25 cellular contexts compared by ENCODE assay signal in genomic region chr9:135239100-135239768, GRCh38.
DNase-seq lines count a peak whose midpoint lies in the region; ATAC-seq, FAIRE-seq and TF ChIP-seq lines count a peak whose summit lies in the region.
"Had no signal": no experiment of that assay in that cellular context is flagged by ENCODE, and none has a peak within 500 bp of the region (broad histone marks: within the 10 kb centered on the region; RNA-seq: fewer than 3 reads in every experiment).

No MANE protein-coding gene starts in this region.

- TF ChIP-seq POLR2A in heart left ventricle (IDR thresholded peaks at IDR 0.05): no peak
- TF ChIP-seq POLR2A in lower leg skin (IDR thresholded peaks at IDR 0.05): no peak

- H3K27ac ChIP-seq in heart left ventricle: no peak overlapping the region
- no peak overlapping the region for H3K27ac ChIP-seq in pancreas
- H3K27ac ChIP-seq: Peyer's patch had no signal

- no peak overlapping the region for H3K4me3 ChIP-seq in heart left ventricle
- H3K4me3 ChIP-seq in pancreas: no peak overlapping the region
- no peak overlapping the region for H3K4me3 ChIP-seq in lower leg skin (ENCODE audit: low read depth, poor library complexity, severe bottlenecking)
- H3K4me3 ChIP-seq: GM23338, Peyer's patch had no signal

- DNase-seq in Right ventricle myocardium superior (peak; percentile 18), left cardiac atrium (no peak), heart left ventricle (peak in 3 of 5 donors; percentile 9 to 48 (median 19)), pancreas (peak in 4 of 6 donors; percentile 4 to 38 (median 21)), lower leg skin (ENCODE audit: low spot score in 2 of 2) (no peak), NCI-H2171 treated with DMSO at 0.1 percent for 48 hours (lab: John Stamatoyannopoulos, UW) (no peak)
- DNase-seq: 8988T; Caco-2; CD4-positive, alpha-beta T cell; DMS153; GF-D8; KBM-7; NCI-H1105 treated with DMSO at 0.1 percent for 48 hours; NCI-H1694; NCI-H2081 treated with DMSO at 0.1 percent for 48 hours; NCI-H748 treated with DMSO at 0.1 percent for 48 hours; NK-92 treated with Interleukin-12 subunit alpha and Interleukin-12 subunit beta, amount 100 ng/mL, for 24 hours; Peyer's patch; SHP77 had no signal

- FAIRE-seq in pancreas (lab: Jason Lieb, UNC): no peak
- FAIRE-seq: GM19239, HepG2 had no signal

- 89 to 94% (median 92%) methylated on average over 19 to 20 of the region's 20 CpGs for WGBS in heart left ventricle, 4 donors
- 89 to 94% methylated on average over 20 of the region's 20 CpGs for WGBS in pancreas, 2 donors
- WGBS in lower leg skin, 2 donors: 82 to 83% methylated on average over 17 of the region's 20 CpGs

- H3K9me3 ChIP-seq in heart left ventricle: peaks cover 0 to 7% (median 3%) of the 10 kb centered on the region in 12 donors
- no peaks in the 10 kb centered on the region for H3K9me3 ChIP-seq in pancreas
- H3K9me3 ChIP-seq: Caco-2, Peyer's patch had no signal

- H3K4me1 ChIP-seq in heart left ventricle: peaks cover 0 to 3% (median 0%) of the 10 kb centered on the region in 12 donors
- peaks cover 0 to 5% (median 3%) of the 10 kb centered on the region in 3 donors for H3K4me1 ChIP-seq in pancreas
- H3K4me1 ChIP-seq: Peyer's patch had no signal

- ATAC-seq in Right ventricle myocardium superior (ENCODE audit: poor library complexity): no peak
- ATAC-seq in left cardiac atrium: no peak
- ATAC-seq in heart left ventricle: no peak
- no peak for ATAC-seq in pancreas
- no peak for ATAC-seq in GM18502 (IDR thresholded peaks at IDR 0.05; ENCODE audit: poor library complexity, unreplicated experiment)
- ATAC-seq in HG02981 (IDR thresholded peaks at IDR 0.05; ENCODE audit: unreplicated experiment): no peak
- ATAC-seq: GM23338, HCT116, HepG2 had no signal

- no peak for TF ChIP-seq CTCF in heart left ventricle (IDR thresholded peaks at IDR 0.05)
- no peak for TF ChIP-seq CTCF in pancreas (IDR thresholded peaks at IDR 0.05)
- no peak for TF ChIP-seq CTCF in lower leg skin (IDR thresholded peaks at IDR 0.05)

- intact Hi-C loops in Right ventricle myocardium superior (cut with DNase I): no loop called here
- intact Hi-C loops in left cardiac atrium (cut with DNase I): no loop called here
- intact Hi-C loops in heart left ventricle (cut with DNase I): no loop called here
- intact Hi-C loops in pancreas (cut with DNase I): no loop called here
- intact Hi-C loops in lower leg skin (cut with DNase I; ENCODE audit: low total_unique reads): no loop called here

- H3K27me3 ChIP-seq in heart left ventricle (peaks cover 0 to 35% (median 9%) of the 10 kb centered on the region in 9 donors), pancreas (no peaks in the 10 kb centered on the region)
- H3K27me3 ChIP-seq: Peyer's patch had no signal

- H3K36me3 ChIP-seq in heart left ventricle (no peaks in the 10 kb centered on the region), pancreas (no peaks in the 10 kb centered on the region)
- H3K36me3 ChIP-seq: Peyer's patch had no signal

Comparison
In these comparisons a context has a peak if more than half of its experiments do, and no peak if none do; other contexts are left out.
1. DNase-seq: peak in Right ventricle myocardium superior (single experiment), heart left ventricle (3 of 5) and pancreas (4 of 6); none in left cardiac atrium (single experiment), lower leg skin (0 of 2) and NCI-H2171 treated with DMSO at 0.1 percent for 48 hours (single experiment).